Comparison of ENCODE assay signal across 8 cellular contexts in the genomic region with DNA sequence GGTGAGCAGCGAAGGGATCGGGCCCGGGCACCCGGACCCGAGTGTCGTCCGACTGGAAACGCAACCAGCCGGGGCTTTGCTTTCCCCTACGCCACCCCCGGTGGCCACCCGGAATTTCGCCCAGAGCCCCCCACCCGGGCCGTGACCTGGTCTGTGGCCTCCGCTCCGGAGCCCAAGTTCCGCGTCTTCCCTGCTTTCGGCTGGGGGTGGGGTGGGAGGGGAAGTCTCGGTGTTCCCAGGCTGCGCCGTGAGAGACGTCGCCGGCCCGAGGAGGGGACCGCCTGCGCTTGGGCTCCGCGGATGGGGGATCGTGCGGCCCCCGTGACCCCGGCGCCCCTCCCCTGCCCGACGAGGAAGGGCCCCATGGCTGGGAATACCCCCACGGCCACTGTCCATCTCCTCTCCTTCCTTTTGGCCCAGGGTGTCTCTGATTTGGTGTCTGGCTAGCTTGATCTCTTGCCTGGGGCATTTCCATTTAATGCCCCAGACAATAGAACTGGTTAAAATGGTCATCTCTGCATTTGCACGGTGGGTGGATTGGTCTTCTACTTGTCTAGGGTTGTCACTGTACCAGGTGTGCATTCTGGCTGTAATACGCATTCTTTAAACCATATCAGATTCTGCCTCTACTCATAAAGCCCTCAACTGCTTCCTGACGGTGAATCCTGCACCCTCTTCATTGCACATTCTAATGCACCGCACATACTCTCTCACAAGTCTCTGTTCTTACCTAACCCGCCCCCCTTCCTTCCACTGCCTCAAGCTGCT. TPM values are rescaled to one million over a fixed set of nuclear protein-coding genes. Genes with fewer than 3 reads are reported as not detected.
DNase-seq lines count a peak whose midpoint lies in the region; TF ChIP-seq lines count a peak whose summit lies in the region.

No MANE protein-coding gene starts in this region.

- H4K91ac ChIP-seq in mesenchymal stem cell (ENCODE audit: low read length) = peak overlapping the region; percentile 70

- H3K23ac ChIP-seq in mesenchymal stem cell (ENCODE audit: low read length in 2 of 2) = peak overlapping the region; percentile 37 to 99

- TF ChIP-seq POLR2A in tibial nerve (IDR thresholded peaks at IDR 0.05) = no peak

- peak overlapping the region; percentile 80 to 100 for H3K18ac ChIP-seq in mesenchymal stem cell (ENCODE audit: low read depth in 1 of 2, low read length in 2 of 2)

- no peaks in the 10 kb centered on the region for H3K79me1 ChIP-seq in mesenchymal stem cell (replicated peaks; ENCODE audit: low read length, poor library complexity, severe bottlenecking)

- H2BK15ac ChIP-seq in mesenchymal stem cell (ENCODE audit: low read depth, poor library complexity, severe bottlenecking) = peak overlapping the region; percentile 67

- H2AFZ ChIP-seq in mesenchymal stem cell (ENCODE audit: low read depth, low read length) = peak overlapping the region; percentile 79

- no peak for TF ChIP-seq CTCF in tibial nerve (IDR thresholded peaks at IDR 0.05)

- H3K9me3 Mint-ChIP-seq in activated naive CD4-positive, alpha-beta T cell treated with anti-CD3 and anti-CD28 coated beads for 36 hours = no peaks in the 10 kb centered on the region

- H3K27me3 ChIP-seq in mesenchymal stem cell (ENCODE audit: control insufficient read depth in 1 of 2, insufficient read depth in 1 of 2, low read length in 2 of 2) (no peaks in the 10 kb centered on the region), tibial nerve (no peaks in the 10 kb centered on the region)

- no peak overlapping the region for H4K8ac ChIP-seq in mesenchymal stem cell (ENCODE audit: low read length)

- H3K36me3 Mint-ChIP-seq in activated naive CD4-positive, alpha-beta T cell treated with anti-CD3 and anti-CD28 coated beads for 36 hours (ENCODE audit: low read depth) = no peaks in the 10 kb centered on the region

- TF ChIP-seq EP300 in tibial nerve (IDR thresholded peaks at IDR 0.05) = peak in 1 of 2 donors; percentile 8

- peaks cover 3% of the 10 kb centered on the region for H3K4me1 ChIP-seq in mesenchymal stem cell (ENCODE audit: control insufficient read depth, insufficient read depth, low read depth, low read length)
- peaks cover 0 to 62% (median 13%) of the 10 kb centered on the region in 4 donors for H3K4me1 ChIP-seq in tibial nerve

- no peak overlapping the region for H2AK5ac ChIP-seq in mesenchymal stem cell (ENCODE audit: low read length, severe bottlenecking)

- H3K27ac Mint-ChIP-seq in activated naive CD4-positive, alpha-beta T cell treated with anti-CD3 and anti-CD28 coated beads for 36 hours = peak overlapping the region; percentile 15

- no peaks in the 10 kb centered on the region for H3K27me3 Mint-ChIP-seq in activated naive CD4-positive, alpha-beta T cell treated with anti-CD3 and anti-CD28 coated beads for 36 hours (ENCODE audit: low read depth)

- peak overlapping the region in 1 of 2 experiments; percentile 86 for H2BK12ac ChIP-seq in mesenchymal stem cell (ENCODE audit: low read length in 2 of 2)

- peak overlapping the region; percentile 71 for H2BK120ac ChIP-seq in mesenchymal stem cell (ENCODE audit: low read depth, low read length)

- H3K4me3 Mint-ChIP-seq in activated naive CD4-positive, alpha-beta T cell treated with anti-CD3 and anti-CD28 coated beads for 36 hours = peak overlapping the region; percentile 78

- peak overlapping the region in 1 of 2 experiments; percentile 95 for H3K14ac ChIP-seq in mesenchymal stem cell (ENCODE audit: low read length in 2 of 2)

- H3K4me3 ChIP-seq in mesenchymal stem cell (ENCODE audit: insufficient read depth in 1 of 2, low read depth in 1 of 2, low read length in 2 of 2) = peak overlapping the region; percentile 85 to 96
- H3K4me3 ChIP-seq in tibial nerve = peak overlapping the region; percentile 69 to 96 (median 81)

- peak; percentile 25 for DNase-seq in activated naive CD4-positive, alpha-beta T cell treated with anti-CD3 and anti-CD28 coated beads for 36 hours
- DNase-seq in activated naive CD4-positive, alpha-beta T cell treated with Interleukin-2 at 50 U/mL for 16 hours = no peak
- peak; percentile 26 for DNase-seq in HuH-7 (ENCODE audit: low spot score)
- DNase-seq in T-helper 9 cell = peak; percentile 10
- DNase-seq in epithelial cell of prostate (ENCODE audit: low read depth, low spot score) = no peak
- DNase-seq in mesenchymal stem cell = peak; percentile 64
- DNase-seq in tibial nerve (ENCODE audit: low spot score in 2 of 2) = peak in 1 of 2 donors; percentile 24
- DNase-seq in mesenteric fat pad (ENCODE audit: low spot score) = no peak

- H3K4ac ChIP-seq in mesenchymal stem cell (ENCODE audit: low read depth in 1 of 2, low read length in 2 of 2) = peak overlapping the region; percentile 75 to 96

- CTCF ChIA-PET in activated naive CD4-positive, alpha-beta T cell treated with anti-CD3 and anti-CD28 coated beads for 36 hours (lab: Charles Lee) = interaction anchor here (1.2 to 3.0 kb wide), 5 partner anchors 21 to 176 kb away, joined by 3 to 19 read pairs (median 13); no protein-coding TSS in a partner anchor

- H3K9me3 ChIP-seq in mesenchymal stem cell (ENCODE audit: control insufficient read depth, low read length) = no peaks in the 10 kb centered on the region
- H3K9me3 ChIP-seq in tibial nerve = no peaks in the 10 kb centered on the region

- 7% methylated on average over 14 of the region's 44 CpGs for WGBS in mesenchymal stem cell
- WGBS in tibial nerve, 2 donors = 2 to 3% methylated on average over 23 to 31 of the region's 44 CpGs

- H3K27ac ChIP-seq in epithelial cell of prostate = peak overlapping the region; percentile 68
- H3K27ac ChIP-seq in mesenchymal stem cell (ENCODE audit: low read length, poor library complexity, severe bottlenecking) = peak overlapping the region; percentile 15
- H3K27ac ChIP-seq in tibial nerve = peak overlapping the region; percentile 97 to 99 (median 98)

- peak overlapping the region; percentile 98 for H3K4me2 ChIP-seq in mesenchymal stem cell (ENCODE audit: low read length, poor library complexity, severe bottlenecking)

- intact Hi-C loops in activated naive CD4-positive, alpha-beta T cell treated with anti-CD3 and anti-CD28 coated beads for 36 hours (cut with micrococcal nuclease) = loop anchor here (1.0 to 10.0 kb wide), 13 partner anchors 38 to 677 kb away; a partner anchor contains a TSS

- peak overlapping the region; percentile 97 for H3K9ac ChIP-seq in mesenchymal stem cell (ENCODE audit: low read length)

- H3K4me1 Mint-ChIP-seq in activated naive CD4-positive, alpha-beta T cell treated with anti-CD3 and anti-CD28 coated beads for 36 hours (ENCODE audit: low read depth) = peaks cover 24% of the 10 kb centered on the region

- H2BK5ac ChIP-seq in mesenchymal stem cell (ENCODE audit: low read depth, low read length, poor library complexity, severe bottlenecking) = peak overlapping the region; percentile 24

- H3K36me3 ChIP-seq in mesenchymal stem cell (ENCODE audit: control insufficient read depth in 1 of 2, insufficient read depth in 2 of 2, low read depth in 1 of 2, low read length in 2 of 2) = no peaks in the 10 kb centered on the region
- no peaks in the 10 kb centered on the region for H3K36me3 ChIP-seq in tibial nerve

RNA-seq across cellular contexts. Expression of a gene that starts 0.8 kb away (rescaled TPM):
- total RNA-seq in activated naive CD4-positive, alpha-beta T cell treated with anti-CD3 and anti-CD28 coated beads for 36 hours = 1 to 10 TPM; 3.5 to 3.8 TPM
- 8.1 TPM for polyA plus RNA-seq in mesenchymal stem cell (2013, experiment 1 of 2)
- 8.1 TPM for polyA plus RNA-seq in mesenchymal stem cell (2013, experiment 2 of 2)
- 10 to 100 TPM; 19.7 to 27.6 (median 24.1) TPM for total RNA-seq in tibial nerve
- 174 TPM for total RNA-seq in mesenteric fat pad

Comparison
In these comparisons a context has a peak if more than half of its experiments do, and no peak if none do; other contexts are left out.
1. DNase-seq: peak in activated naive CD4-positive, alpha-beta T cell treated with anti-CD3 and anti-CD28 coated beads for 36 hours (single experiment), HuH-7 (single experiment), T-helper 9 cell (single experiment) and mesenchymal stem cell (single experiment); none in activated naive CD4-positive, alpha-beta T cell treated with Interleukin-2 at 50 U/mL for 16 hours (single experiment), epithelial cell of prostate (single experiment) and mesenteric fat pad (single experiment).
2. H3K27ac ChIP-seq: peak in every context shown above with its lines; median percentile 98 in tibial nerve; 68 in epithelial cell of prostate; 15 in mesenchymal stem cell.
3. RNA of a gene that starts 0.8 kb away (total RNA-seq): 174 TPM in mesenteric fat pad (single experiment) and 19.7 to 27.6 TPM in tibial nerve; 3.5 to 3.8 TPM in activated naive CD4-positive, alpha-beta T cell treated with anti-CD3 and anti-CD28 coated beads for 36 hours; every median in the first group is over 4 times any median in the second.